In genomic region chr16:683396-684066, GRCh38 we compare ENCODE assay signal across 1 cellular context.
TF ChIP-seq lines count a peak whose summit lies in the region.

No MANE protein-coding gene starts in this region.

TF ChIP-seq in H1, 55 proteins besides CTCF, POLR2A, EP300 and RAD21:
- TF ChIP-seq EGR1 (IDR thresholded peaks at IDR 0.05; ENCODE audit: borderline replicate concordance, low read depth, low read length) (no peak), USF2 (IDR thresholded peaks at IDR 0.05; ENCODE audit: low read length) (0 out of 2 replicates have a peak, but pooled peaks have one; percentile 1), TEAD4 (IDR thresholded peaks at IDR 0.05; ENCODE audit: low read depth, low read length) (no peak), BACH1 (IDR thresholded peaks at IDR 0.05; ENCODE audit: low read length) (0 out of 2 replicates have a peak, but pooled peaks have one; percentile 19), SP1 (IDR thresholded peaks at IDR 0.05; ENCODE audit: low read depth, low read length) (no peak), GABPA (IDR thresholded peaks at IDR 0.05; ENCODE audit: borderline replicate concordance, insufficient read depth, low read length) (no peak), ATF2 (IDR thresholded peaks at IDR 0.05; ENCODE audit: low read length) (no peak), FOSL1 (IDR thresholded peaks at IDR 0.05; ENCODE audit: insufficient read depth, low read depth, low read length) (no peak), SIN3A (conservative IDR thresholded peaks at IDR 0.05 in 1 of 2, IDR thresholded peaks at IDR 0.05 in 1 of 2; ENCODE audit: low read depth in 1 of 2, low read length in 2 of 2) (0 out of 4 replicates have a peak, but pooled peaks of 1 of the 2 experiments have one; percentile 19), RFX5 (IDR thresholded peaks at IDR 0.05; ENCODE audit: borderline replicate concordance, low read depth, low read length) (no peak), YY1 (IDR thresholded peaks at IDR 0.05; ENCODE audit: low read depth, low read length) (no peak), CREB1 (IDR thresholded peaks at IDR 0.05) (no peak), KDM5A (IDR thresholded peaks at IDR 0.05; ENCODE audit: low read length) (0 out of 2 replicates have a peak, but pooled peaks have one; percentile 38), KDM4A (IDR thresholded peaks at IDR 0.05; ENCODE audit: low read depth, low read length, severe bottlenecking) (no peak), TBP (IDR thresholded peaks at IDR 0.05; ENCODE audit: low read depth, low read length) (no peak)
- TF ChIP-seq, protein P1, sequence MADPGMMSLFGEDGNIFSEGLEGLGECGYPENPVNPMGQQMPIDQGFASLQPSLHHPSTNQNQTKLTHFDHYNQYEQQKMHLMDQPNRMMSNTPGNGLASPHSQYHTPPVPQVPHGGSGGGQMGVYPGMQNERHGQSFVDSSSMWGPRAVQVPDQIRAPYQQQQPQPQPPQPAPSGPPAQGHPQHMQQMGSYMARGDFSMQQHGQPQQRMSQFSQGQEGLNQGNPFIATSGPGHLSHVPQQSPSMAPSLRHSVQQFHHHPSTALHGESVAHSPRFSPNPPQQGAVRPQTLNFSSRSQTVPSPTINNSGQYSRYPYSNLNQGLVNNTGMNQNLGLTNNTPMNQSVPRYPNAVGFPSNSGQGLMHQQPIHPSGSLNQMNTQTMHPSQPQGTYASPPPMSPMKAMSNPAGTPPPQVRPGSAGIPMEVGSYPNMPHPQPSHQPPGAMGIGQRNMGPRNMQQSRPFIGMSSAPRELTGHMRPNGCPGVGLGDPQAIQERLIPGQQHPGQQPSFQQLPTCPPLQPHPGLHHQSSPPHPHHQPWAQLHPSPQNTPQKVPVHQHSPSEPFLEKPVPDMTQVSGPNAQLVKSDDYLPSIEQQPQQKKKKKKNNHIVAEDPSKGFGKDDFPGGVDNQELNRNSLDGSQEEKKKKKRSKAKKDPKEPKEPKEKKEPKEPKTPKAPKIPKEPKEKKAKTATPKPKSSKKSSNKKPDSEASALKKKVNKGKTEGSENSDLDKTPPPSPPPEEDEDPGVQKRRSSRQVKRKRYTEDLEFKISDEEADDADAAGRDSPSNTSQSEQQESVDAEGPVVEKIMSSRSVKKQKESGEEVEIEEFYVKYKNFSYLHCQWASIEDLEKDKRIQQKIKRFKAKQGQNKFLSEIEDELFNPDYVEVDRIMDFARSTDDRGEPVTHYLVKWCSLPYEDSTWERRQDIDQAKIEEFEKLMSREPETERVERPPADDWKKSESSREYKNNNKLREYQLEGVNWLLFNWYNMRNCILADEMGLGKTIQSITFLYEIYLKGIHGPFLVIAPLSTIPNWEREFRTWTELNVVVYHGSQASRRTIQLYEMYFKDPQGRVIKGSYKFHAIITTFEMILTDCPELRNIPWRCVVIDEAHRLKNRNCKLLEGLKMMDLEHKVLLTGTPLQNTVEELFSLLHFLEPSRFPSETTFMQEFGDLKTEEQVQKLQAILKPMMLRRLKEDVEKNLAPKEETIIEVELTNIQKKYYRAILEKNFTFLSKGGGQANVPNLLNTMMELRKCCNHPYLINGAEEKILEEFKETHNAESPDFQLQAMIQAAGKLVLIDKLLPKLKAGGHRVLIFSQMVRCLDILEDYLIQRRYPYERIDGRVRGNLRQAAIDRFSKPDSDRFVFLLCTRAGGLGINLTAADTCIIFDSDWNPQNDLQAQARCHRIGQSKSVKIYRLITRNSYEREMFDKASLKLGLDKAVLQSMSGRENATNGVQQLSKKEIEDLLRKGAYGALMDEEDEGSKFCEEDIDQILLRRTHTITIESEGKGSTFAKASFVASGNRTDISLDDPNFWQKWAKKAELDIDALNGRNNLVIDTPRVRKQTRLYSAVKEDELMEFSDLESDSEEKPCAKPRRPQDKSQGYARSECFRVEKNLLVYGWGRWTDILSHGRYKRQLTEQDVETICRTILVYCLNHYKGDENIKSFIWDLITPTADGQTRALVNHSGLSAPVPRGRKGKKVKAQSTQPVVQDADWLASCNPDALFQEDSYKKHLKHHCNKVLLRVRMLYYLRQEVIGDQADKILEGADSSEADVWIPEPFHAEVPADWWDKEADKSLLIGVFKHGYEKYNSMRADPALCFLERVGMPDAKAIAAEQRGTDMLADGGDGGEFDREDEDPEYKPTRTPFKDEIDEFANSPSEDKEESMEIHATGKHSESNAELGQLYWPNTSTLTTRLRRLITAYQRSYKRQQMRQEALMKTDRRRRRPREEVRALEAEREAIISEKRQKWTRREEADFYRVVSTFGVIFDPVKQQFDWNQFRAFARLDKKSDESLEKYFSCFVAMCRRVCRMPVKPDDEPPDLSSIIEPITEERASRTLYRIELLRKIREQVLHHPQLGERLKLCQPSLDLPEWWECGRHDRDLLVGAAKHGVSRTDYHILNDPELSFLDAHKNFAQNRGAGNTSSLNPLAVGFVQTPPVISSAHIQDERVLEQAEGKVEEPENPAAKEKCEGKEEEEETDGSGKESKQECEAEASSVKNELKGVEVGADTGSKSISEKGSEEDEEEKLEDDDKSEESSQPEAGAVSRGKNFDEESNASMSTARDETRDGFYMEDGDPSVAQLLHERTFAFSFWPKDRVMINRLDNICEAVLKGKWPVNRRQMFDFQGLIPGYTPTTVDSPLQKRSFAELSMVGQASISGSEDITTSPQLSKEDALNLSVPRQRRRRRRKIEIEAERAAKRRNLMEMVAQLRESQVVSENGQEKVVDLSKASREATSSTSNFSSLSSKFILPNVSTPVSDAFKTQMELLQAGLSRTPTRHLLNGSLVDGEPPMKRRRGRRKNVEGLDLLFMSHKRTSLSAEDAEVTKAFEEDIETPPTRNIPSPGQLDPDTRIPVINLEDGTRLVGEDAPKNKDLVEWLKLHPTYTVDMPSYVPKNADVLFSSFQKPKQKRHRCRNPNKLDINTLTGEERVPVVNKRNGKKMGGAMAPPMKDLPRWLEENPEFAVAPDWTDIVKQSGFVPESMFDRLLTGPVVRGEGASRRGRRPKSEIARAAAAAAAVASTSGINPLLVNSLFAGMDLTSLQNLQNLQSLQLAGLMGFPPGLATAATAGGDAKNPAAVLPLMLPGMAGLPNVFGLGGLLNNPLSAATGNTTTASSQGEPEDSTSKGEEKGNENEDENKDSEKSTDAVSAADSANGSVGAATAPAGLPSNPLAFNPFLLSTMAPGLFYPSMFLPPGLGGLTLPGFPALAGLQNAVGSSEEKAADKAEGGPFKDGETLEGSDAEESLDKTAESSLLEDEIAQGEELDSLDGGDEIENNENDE (IDR thresholded peaks at IDR 0.05; ENCODE audit: insufficient replicate concordance, low read length), result no peak
